8 cellular contexts compared by ENCODE assay signal in the genomic region with DNA sequence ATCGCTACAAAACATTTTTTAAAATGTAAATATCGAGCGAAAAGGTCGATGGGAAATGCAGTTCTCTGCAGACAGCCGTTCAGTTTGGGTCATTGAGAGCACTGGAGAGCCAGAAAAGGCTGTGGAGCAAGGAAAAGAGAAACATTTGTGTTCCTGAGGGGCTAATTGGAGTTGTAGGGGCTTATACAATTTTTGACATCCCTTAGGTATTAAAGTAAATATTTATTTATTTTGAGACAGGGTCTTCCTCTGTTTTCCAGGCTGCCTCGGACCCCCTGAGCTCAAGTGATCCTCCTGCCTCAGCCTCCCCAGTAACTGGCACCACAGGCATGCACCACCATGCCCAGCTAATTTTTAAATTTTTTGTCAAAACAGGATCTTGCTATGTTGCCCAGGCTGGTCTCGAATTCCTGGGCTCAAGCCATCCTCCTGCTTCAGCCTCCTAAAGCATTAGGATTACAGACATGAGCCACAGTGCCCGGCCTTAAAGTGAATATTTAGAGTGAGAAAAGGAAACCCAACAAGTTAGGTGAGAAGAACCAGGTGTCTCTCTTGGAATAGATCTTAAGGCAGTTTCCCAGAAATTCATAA. TPM values are rescaled to one million over a fixed set of nuclear protein-coding genes. Genes with fewer than 3 reads are reported as not detected.
A peak's percentile ranks its signal among the peaks of the same experiment; 100 is the strongest.
DNase-seq lines count a peak whose midpoint lies in the region; ATAC-seq and TF ChIP-seq lines count a peak whose summit lies in the region.

No MANE protein-coding gene starts in this region.

- peak overlapping the region; percentile 45 for H2AFZ ChIP-seq in fibroblast of lung (ENCODE audit: low read length)

- H3K4me1 ChIP-seq in fibroblast of lung (ENCODE audit: control insufficient read depth, extremely low read depth, insufficient read depth, low read length) (peaks cover 12% of the 10 kb centered on the region), skeletal muscle satellite cell (ENCODE audit: control insufficient read depth, insufficient read depth, low read length) (peaks cover 28% of the 10 kb centered on the region)

- no peak for TF ChIP-seq CTCF in fibroblast of lung (conservative IDR thresholded peaks at IDR 0.05 in 1 of 2, IDR thresholded peaks at IDR 0.05 in 1 of 2; ENCODE audit: low read depth in 1 of 2, low read length in 2 of 2)

- no peak for ATAC-seq in GM19397 (IDR thresholded peaks at IDR 0.05; ENCODE audit: unreplicated experiment)

- H3K27ac ChIP-seq in SK-N-MC (no peak overlapping the region), fibroblast of lung (ENCODE audit: insufficient read depth, low read length) (peak overlapping the region; percentile 42)

- peaks cover 28% of the 10 kb centered on the region for H3K79me2 ChIP-seq in fibroblast of lung (ENCODE audit: control insufficient read depth, insufficient read depth, low read length)

- H3K4me3 ChIP-seq in SK-N-MC: peak overlapping the region; percentile 76
- H3K4me3 ChIP-seq in fibroblast of lung (replicated peaks in 1 of 4; ENCODE audit: control extremely low read depth in 1 of 4, insufficient read depth in 1 of 4, low read depth in 3 of 4, low read length in 4 of 4): peak overlapping the region in 2 of 4 experiments; percentile 4 to 46
- peak overlapping the region; percentile 63 for H3K4me3 ChIP-seq in skeletal muscle satellite cell (ENCODE audit: low read length)

- DNase-seq in SKM-1 treated with dmso at 0.1 percent for 144 hours (lab: John Stamatoyannopoulos, UW; ENCODE audit: unreplicated experiment) (peak; percentile 37), SKM-1 (lab: John Stamatoyannopoulos, UW; ENCODE audit: unreplicated experiment) (no peak), SK-N-MC (ENCODE audit: low read depth, low spot score) (no peak), fibroblast of lung (ENCODE audit: low read depth in 2 of 2) (no peak), mucosa of gallbladder (ENCODE audit: low spot score) (no peak), T-helper 9 cell (no peak)

- H3K9me3 ChIP-seq in SK-N-MC (ENCODE audit: low read depth, low read length) (no peaks in the 10 kb centered on the region), fibroblast of lung (ENCODE audit: control insufficient read depth, insufficient read depth, low read depth, low read length) (no peaks in the 10 kb centered on the region), skeletal muscle satellite cell (replicated peaks; ENCODE audit: low read length) (no peaks in the 10 kb centered on the region)

- no peaks in the 10 kb centered on the region for H4K20me1 ChIP-seq in fibroblast of lung (ENCODE audit: control insufficient read depth, extremely low read depth, insufficient read depth, low read length)

- H3K9ac ChIP-seq in SK-N-MC (ENCODE audit: insufficient read length) (peak overlapping the region; percentile 51), fibroblast of lung (ENCODE audit: insufficient read depth, low read length) (no peak overlapping the region), skeletal muscle satellite cell (ENCODE audit: low read depth, low read length) (peak overlapping the region; percentile 80)

- H3K4me2 ChIP-seq in fibroblast of lung (ENCODE audit: extremely low read depth, insufficient read depth, low read length) (peak overlapping the region; percentile 52), skeletal muscle satellite cell (ENCODE audit: low read length) (peak overlapping the region; percentile 78)

- H3K36me3 ChIP-seq in SK-N-MC (ENCODE audit: insufficient read depth, low read length) (no peaks in the 10 kb centered on the region), fibroblast of lung (ENCODE audit: control insufficient read depth, insufficient read depth, low read length) (no peaks in the 10 kb centered on the region), skeletal muscle satellite cell (ENCODE audit: insufficient read depth, low read length) (no peaks in the 10 kb centered on the region)

- H3K27me3 ChIP-seq in fibroblast of lung (ENCODE audit: control insufficient read depth, insufficient read depth, low read length) (no peaks in the 10 kb centered on the region), skeletal muscle satellite cell (ENCODE audit: control insufficient read depth, insufficient read depth, low read length) (no peaks in the 10 kb centered on the region)

RNA-seq across cellular contexts. Expression of a gene that starts 0.8 kb away (rescaled TPM):
- total RNA-seq in fibroblast of lung (32.6 and 73.3 TPM in 2 replicates), mucosa of gallbladder (31.6 TPM)
- 67.2 and 96.5 TPM in 2 replicates for polyA plus RNA-seq in fibroblast of lung
- polyA plus RNA-seq in fibroblast of lung (2012): 96.8 and 126 TPM in 2 replicates
- polyA minus RNA-seq in fibroblast of lung (ENCODE audit: low replicate concordance): 133 and 206 TPM in 2 replicates
- total RNA-seq in skeletal muscle satellite cell (2012; rRNA removed): 88.2 and 101 TPM in 2 replicates

RNA-seq across cellular contexts. Expression of a gene that starts 3.1 kb away (rescaled TPM):
- total RNA-seq in fibroblast of lung: 1.8 and 3.0 TPM in 2 replicates
- polyA plus RNA-seq in fibroblast of lung: 4.0 and 48.1 TPM in 2 replicates
- polyA plus RNA-seq in fibroblast of lung (2012): 4.1 and 52.8 TPM in 2 replicates
- 2.3 and 37.9 TPM in 2 replicates for polyA minus RNA-seq in fibroblast of lung (ENCODE audit: low replicate concordance)
- 1.8 and 3.1 TPM in 2 replicates for total RNA-seq in skeletal muscle satellite cell (2012; rRNA removed)
- 21.5 TPM for total RNA-seq in mucosa of gallbladder

RNA-seq across cellular contexts. Expression of a gene that starts 12.5 kb away (rescaled TPM):
- not detected in 2 replicates for total RNA-seq in fibroblast of lung
- polyA plus RNA-seq in fibroblast of lung: not detected in 2 replicates
- polyA plus RNA-seq in fibroblast of lung (2012): 0.37 TPM in 1 of 2 replicates, not detected in the other
- not detected in 2 replicates for polyA minus RNA-seq in fibroblast of lung (ENCODE audit: low replicate concordance)
- total RNA-seq in skeletal muscle satellite cell (2012; rRNA removed): not detected in 2 replicates
- total RNA-seq in mucosa of gallbladder: 77.7 TPM

RNA-seq across cellular contexts. Expression of a gene that starts 19.1 kb away (rescaled TPM):
- 1.3 and 2.0 TPM in 2 replicates for total RNA-seq in fibroblast of lung
- 0.16 and 0.43 TPM in 2 replicates for polyA plus RNA-seq in fibroblast of lung
- polyA plus RNA-seq in fibroblast of lung (2012): 0.14 TPM in 1 of 2 replicates, not detected in the other
- 1.2 TPM in 1 of 2 replicates, not detected in the other for polyA minus RNA-seq in fibroblast of lung (ENCODE audit: low replicate concordance)
- total RNA-seq in skeletal muscle satellite cell (2012; rRNA removed): 0.22 TPM in 1 of 2 replicates, not detected in the other
- total RNA-seq in mucosa of gallbladder: 11.9 TPM

RNA-seq across cellular contexts. Expression of a gene that starts 52.2 kb away (rescaled TPM):
- total RNA-seq in fibroblast of lung: 4.5 and 8.7 TPM in 2 replicates
- polyA plus RNA-seq in fibroblast of lung: 2.1 and 4.6 TPM in 2 replicates
- 2.1 and 7.6 TPM in 2 replicates for polyA plus RNA-seq in fibroblast of lung (2012)
- 1.6 and 24.3 TPM in 2 replicates for polyA minus RNA-seq in fibroblast of lung (ENCODE audit: low replicate concordance)
- total RNA-seq in skeletal muscle satellite cell (2012; rRNA removed): under 0.01 TPM in 1 of 2 replicates, not detected in the other
- total RNA-seq in mucosa of gallbladder: 567 TPM

Comparison
In these comparisons a context has a peak if more than half of its experiments do, and no peak if none do; other contexts are left out.
1. RNA of a gene that starts 12.5 kb away (total RNA-seq): 77.7 TPM in mucosa of gallbladder (single experiment); not detected in fibroblast of lung; every median in the first group is over 10 times any median in the second.